In the genomic region with DNA sequence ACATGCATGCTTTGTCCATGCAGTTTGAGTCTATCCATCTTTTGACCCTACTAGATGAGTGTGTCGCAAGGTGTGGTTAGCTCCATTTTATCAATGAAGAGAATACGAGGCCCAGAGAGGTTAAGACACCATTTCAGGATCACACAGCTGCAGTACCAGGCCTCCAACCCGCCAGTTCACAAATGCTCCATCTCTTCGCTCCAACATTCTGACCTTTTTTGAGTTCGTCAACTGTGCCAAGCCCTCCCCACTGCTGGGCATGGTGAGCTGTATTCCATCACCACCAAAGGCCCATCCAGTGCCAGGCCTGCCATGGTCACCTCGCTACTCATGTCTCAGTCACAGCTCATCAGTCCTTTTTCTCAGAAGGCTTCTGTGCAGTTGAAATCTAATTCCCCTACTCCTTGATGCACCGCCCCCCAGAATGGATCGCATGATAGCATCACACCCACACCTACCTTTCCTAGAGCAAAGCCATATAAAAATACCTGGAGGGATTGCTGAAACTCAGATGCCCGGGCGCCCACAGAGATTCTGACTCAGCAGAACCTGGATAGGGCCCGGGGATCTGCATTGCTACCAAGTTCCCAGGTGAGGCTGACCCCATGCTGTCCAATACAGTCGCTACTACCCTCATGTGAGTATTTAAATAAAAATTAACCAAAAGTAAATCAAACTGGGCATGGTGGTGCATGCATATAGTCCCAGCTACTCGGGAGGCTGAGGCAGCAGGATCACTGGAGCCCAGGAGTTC, we compare ENCODE assay signal across 19 cellular contexts. TPM values are rescaled to one million over a fixed set of nuclear protein-coding genes. Genes with fewer than 3 reads are reported as not detected.
DNase-seq lines count a peak whose midpoint lies in the region; ATAC-seq, FAIRE-seq and TF ChIP-seq lines count a peak whose summit lies in the region.
"Had no signal": no experiment of that assay in that cellular context is flagged by ENCODE, and none has a peak within 500 bp of the region (broad histone marks: within the 10 kb centered on the region; RNA-seq: fewer than 3 reads in every experiment).

No MANE protein-coding gene starts in this region.

- H3K9me3 Mint-ChIP-seq in activated naive CD8-positive, alpha-beta T cell (ENCODE audit: low read depth): no peaks in the 10 kb centered on the region
- H3K9me3 Mint-ChIP-seq in activated naive CD8-positive, alpha-beta T cell treated with anti-CD3 and anti-CD28 coated beads, Interleukin-2, amount 50 U/mL, for 24 hours: no peaks in the 10 kb centered on the region
- H3K9me3 Mint-ChIP-seq: CD8-positive, alpha-beta T cell; IgD-negative memory B cell had no signal

- peak overlapping the region; percentile 25 for H3K27ac Mint-ChIP-seq in activated naive CD8-positive, alpha-beta T cell
- H3K27ac Mint-ChIP-seq in activated naive CD8-positive, alpha-beta T cell treated with anti-CD3 and anti-CD28 coated beads, Interleukin-2, amount 50 U/mL, for 24 hours: no peak overlapping the region
- H3K27ac Mint-ChIP-seq: CD8-positive, alpha-beta T cell had no signal

- in situ Hi-C loops in HAP-1 (cut with MboI; ENCODE audit: low sequenced_read_pairs): no loop called here

- no peaks in the 10 kb centered on the region for H3K36me3 Mint-ChIP-seq in activated naive CD8-positive, alpha-beta T cell
- no peaks in the 10 kb centered on the region for H3K36me3 Mint-ChIP-seq in activated naive CD8-positive, alpha-beta T cell treated with anti-CD3 and anti-CD28 coated beads, Interleukin-2, amount 50 U/mL, for 24 hours (ENCODE audit: low read depth)
- H3K36me3 Mint-ChIP-seq: CD8-positive, alpha-beta T cell; IgD-negative memory B cell had no signal

- no peak overlapping the region; the same call in 1 of the 2 replicates for H3K9ac ChIP-seq in BLaER1
- H3K9ac ChIP-seq: GM23248 had no signal

- H3K4me3 ChIP-seq in BLaER1 (no peak overlapping the region), bronchial epithelial cell (ENCODE audit: low read depth, low read length) (no peak overlapping the region), psoas muscle (no peak overlapping the region), HAP-1 (no peak overlapping the region)
- H3K4me3 ChIP-seq: A549, GM23248 had no signal

- intact Hi-C loops in psoas muscle (cut with DNase I): no loop called here

- H3K36me3 ChIP-seq in BLaER1 (0 out of 2 replicates have a peak, but pooled peaks cover 4% of the 10 kb centered on the region), bronchial epithelial cell (ENCODE audit: control insufficient read depth, insufficient read depth, low read length) (no peaks in the 10 kb centered on the region), psoas muscle (ENCODE audit: insufficient read depth in 1 of 2, low read depth in 1 of 2) (no peaks in the 10 kb centered on the region), HAP-1 (replicated peaks) (no peaks in the 10 kb centered on the region)

- no peaks in the 10 kb centered on the region for H3K4me1 Mint-ChIP-seq in activated naive CD8-positive, alpha-beta T cell (ENCODE audit: low read depth)
- no peaks in the 10 kb centered on the region for H3K4me1 Mint-ChIP-seq in activated naive CD8-positive, alpha-beta T cell treated with anti-CD3 and anti-CD28 coated beads, Interleukin-2, amount 50 U/mL, for 24 hours
- H3K4me1 Mint-ChIP-seq: IgD-negative memory B cell had no signal

- no peaks in the 10 kb centered on the region for H3K27me3 ChIP-seq in BLaER1
- H3K27me3 ChIP-seq in bronchial epithelial cell (ENCODE audit: control insufficient read depth, insufficient read depth, low read length): no peaks in the 10 kb centered on the region
- H3K27me3 ChIP-seq in psoas muscle (ENCODE audit: insufficient read depth in 3 of 3, low read length in 2 of 3): no peaks in the 10 kb centered on the region
- H3K27me3 ChIP-seq in HAP-1 (ENCODE audit: low read depth): no peaks in the 10 kb centered on the region

- FAIRE-seq in bronchial epithelial cell (lab: Jason Lieb, UNC): peak; percentile 75
- FAIRE-seq: A549, G401.6, GM12891, H54, HTR-8/SVneo had no signal

- no peak overlapping the region for H3K4me3 Mint-ChIP-seq in activated naive CD8-positive, alpha-beta T cell
- no peak overlapping the region for H3K4me3 Mint-ChIP-seq in activated naive CD8-positive, alpha-beta T cell treated with anti-CD3 and anti-CD28 coated beads, Interleukin-2, amount 50 U/mL, for 24 hours
- H3K4me3 Mint-ChIP-seq: CD8-positive, alpha-beta T cell; IgD-negative memory B cell had no signal

- H4K20me1 ChIP-seq in BLaER1: no peaks in the 10 kb centered on the region

- H3K4me1 ChIP-seq in BLaER1 (peaks cover 55% of the 10 kb centered on the region), psoas muscle (peaks cover 82% of the 10 kb centered on the region), HAP-1 (no peaks in the 10 kb centered on the region)
- H3K4me1 ChIP-seq: A549 had no signal

- H3K4me2 ChIP-seq in BLaER1: peak overlapping the region; percentile 59
- H3K4me2 ChIP-seq: A549 had no signal

- H3K27ac ChIP-seq in BLaER1 (peak overlapping the region; percentile 53), psoas muscle (peak overlapping the region; percentile 61)
- H3K27ac ChIP-seq: 22Rv1, A549, GM23248 had no signal

- H3K27me3 Mint-ChIP-seq in activated naive CD8-positive, alpha-beta T cell: no peaks in the 10 kb centered on the region
- H3K27me3 Mint-ChIP-seq in activated naive CD8-positive, alpha-beta T cell treated with anti-CD3 and anti-CD28 coated beads, Interleukin-2, amount 50 U/mL, for 24 hours: peaks cover 2% of the 10 kb centered on the region

- H3K9me3 ChIP-seq in BLaER1 (no peaks in the 10 kb centered on the region), psoas muscle (no peaks in the 10 kb centered on the region), HAP-1 (no peaks in the 10 kb centered on the region)
- H3K9me3 ChIP-seq: A549 had no signal

- WGBS in psoas muscle, 3 donors: 35 to 57% (median 41%) methylated on average over 13 of the region's 13 CpGs

- no peak for ATAC-seq in activated naive CD8-positive, alpha-beta T cell treated with anti-CD3 and anti-CD28 coated beads, Interleukin-2, amount 50 U/mL, for 24 hours
- peak; percentile 72 to 79 (median 78) for ATAC-seq in psoas muscle
- ATAC-seq: A549; CD8-positive, alpha-beta T cell; HCT116 had no signal

- no peak for DNase-seq in activated naive CD8-positive, alpha-beta T cell treated with anti-CD3 and anti-CD28 coated beads, Interleukin-2, amount 50 U/mL, for 24 hours
- DNase-seq in bronchial epithelial cell (ENCODE audit: low read depth): no peak
- DNase-seq in psoas muscle: peak in 1 of 2 donors; percentile 79
- no peak for DNase-seq in HAP-1 (ENCODE audit: low spot score in 2 of 2)
- DNase-seq in NCI-H2081 treated with DMSO at 0.1 percent for 48 hours (lab: John Stamatoyannopoulos, UW): no peak
- DNase-seq in superior temporal gyrus (ENCODE audit: extremely low spot score): no peak
- DNase-seq: AML-193; CD8-positive, alpha-beta T cell; GM23248 had no signal

- no peak for TF ChIP-seq CTCF in bronchial epithelial cell (IDR thresholded peaks at IDR 0.05; ENCODE audit: insufficient read depth, low read length, severe bottlenecking)
- TF ChIP-seq CTCF in psoas muscle (IDR thresholded peaks at IDR 0.05): no peak

RNA-seq across cellular contexts. Expression of a gene that starts 38.0 kb away (rescaled TPM):
- total RNA-seq in bronchial epithelial cell: under 0.01 TPM in 2 replicates
- 10 to 100 TPM; 14.4 to 30.7 (median 20.6) TPM for total RNA-seq in psoas muscle
- 1 to 10 TPM; 2.3 to 5.4 (median 4.4) TPM for polyA plus RNA-seq in psoas muscle
- total RNA-seq: CD8-positive, alpha-beta T cell had no signal
- polyA plus RNA-seq: IgD-negative memory B cell had no signal

Comparison
In these comparisons a context has a peak if more than half of its experiments do, and no peak if none do; other contexts are left out.
1. RNA of a gene that starts 38.0 kb away (total RNA-seq): 14.4 to 30.7 TPM in psoas muscle; under 0.01 TPM in bronchial epithelial cell; every median in the first group is over 10 times any median in the second.